ENCODE assay signal across 8 cellular contexts in the genomic region with DNA sequence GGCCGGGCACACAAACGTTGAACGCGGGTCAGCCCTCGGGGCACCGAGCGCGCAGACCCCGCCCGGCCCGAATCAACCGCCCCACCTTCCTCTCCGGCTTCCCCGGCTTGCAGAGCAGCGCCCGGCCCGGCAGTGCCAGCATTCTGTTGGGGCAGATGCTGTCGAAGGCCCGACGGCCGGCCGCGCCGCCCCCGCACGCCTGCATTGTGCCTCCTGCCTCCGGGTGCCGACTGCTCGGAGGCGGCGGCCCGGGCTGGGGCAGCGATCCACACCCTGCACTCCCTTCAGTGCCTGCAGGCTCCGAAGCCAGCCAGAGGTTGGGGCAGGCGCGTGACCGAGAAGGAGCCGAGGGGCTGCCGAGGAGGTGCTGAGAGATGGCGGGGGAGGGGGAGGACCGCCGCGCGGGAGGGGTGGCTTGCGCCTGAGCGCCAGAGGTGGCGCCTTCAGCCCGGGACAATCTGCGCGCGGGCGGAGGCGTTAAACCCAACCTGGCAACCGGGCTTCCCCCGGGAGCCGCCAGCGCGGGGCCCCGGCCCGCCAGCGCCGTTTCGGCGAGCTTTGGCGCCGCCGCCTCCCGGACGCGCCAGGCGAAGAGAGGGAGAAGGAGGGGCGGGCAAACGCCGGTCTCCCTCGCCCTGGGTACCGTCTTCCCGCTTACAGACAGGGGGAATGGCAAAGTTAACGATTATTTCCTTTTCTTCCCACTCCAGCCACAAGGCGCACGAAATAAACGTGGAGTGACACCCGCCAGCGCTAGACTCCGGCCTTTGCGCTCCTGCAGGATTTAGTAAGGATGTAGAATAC. TPM values are rescaled to one million over a fixed set of nuclear protein-coding genes. Genes with fewer than 3 reads are reported as not detected.
DNase-seq lines count a peak whose midpoint lies in the region; ATAC-seq and TF ChIP-seq lines count a peak whose summit lies in the region.

A gene (minus strand): TSS at position 382 of the 804 bp plus-strand sequence. CDS start 177 bp downstream, at position 205.

- peaks cover 0 to 2% (median 0%) of the 10 kb centered on the region in 6 donors for H3K9me3 Mint-ChIP-seq in immature natural killer cell

- peak within 1 kb of the TSS; percentile 34 for H3K4me3 ChIP-seq in astrocyte of the cerebellum (ENCODE audit: low read depth, low read length)

- DNase-seq in COR-L47 (lab: John Stamatoyannopoulos, UW) = peak; percentile 65
- peak; percentile 80 for DNase-seq in HuH-7 (ENCODE audit: low spot score)
- peak; percentile 53 for DNase-seq in SK-N-DZ (ENCODE audit: low spot score)
- DNase-seq in astrocyte of the cerebellum (ENCODE audit: low read depth) = no peak
- peak; percentile 12 to 25 (median 17) for DNase-seq in immature natural killer cell
- peak; percentile 57 to 66 for DNase-seq in stimulated activated CD4-positive, alpha-beta T cell treated with anti-CD3 and anti-CD28 coated beads, Interleukin-4, amount 100 ng/mL, for 4 hours
- no peak for DNase-seq in inferior parietal cortex (ENCODE audit: extremely low spot score)

- in situ Hi-C loops in astrocyte of the cerebellum (cut with HindIII; ENCODE audit: low sequenced_read_pairs) = no loop called here

- H3K4me3 Mint-ChIP-seq in immature natural killer cell = peak within 1 kb of the TSS; percentile 61 to 77 (median 70)

- no peak for TF ChIP-seq CTCF in astrocyte of the cerebellum (IDR thresholded peaks at IDR 0.05; ENCODE audit: low read depth, low read length, missing control alignments)

- H3K27me3 Mint-ChIP-seq in immature natural killer cell (ENCODE audit: low read depth in 3 of 3) = peaks cover 34 to 68% (median 63%) of the 10 kb centered on the region in 3 donors

- peaks cover 37 to 44% of the 10 kb centered on the region in 2 donors for H3K4me1 Mint-ChIP-seq in immature natural killer cell

- peak; percentile 42 for ATAC-seq in GM19467 (IDR thresholded peaks at IDR 0.05; ENCODE audit: unreplicated experiment)

- H3K36me3 Mint-ChIP-seq in immature natural killer cell = no peaks in the 10 kb centered on the region

- no peak within 1 kb of the TSS for H3K27ac Mint-ChIP-seq in immature natural killer cell

RNA-seq across cellular contexts. Expression of the gene that starts here (rescaled TPM):
- 0.60 TPM in 1 of 2 replicates, not detected in the other for polyA plus RNA-seq in SK-N-DZ (2014; cell fraction: cytosol; rRNA removed)
- 0.33 and 0.83 TPM in 2 replicates for polyA plus RNA-seq in SK-N-DZ (2014; cell fraction: nucleus; rRNA removed)
- not detected for polyA plus RNA-seq in immature natural killer cell

Comparison
In these comparisons a context has a peak if more than half of its experiments do, and no peak if none do; other contexts are left out.
1. Peak in DNase-seq in immature natural killer cell; RNA of the gene not detected or under 1 TPM.
2. DNase-seq: peak in COR-L47 (single experiment), HuH-7 (single experiment), SK-N-DZ (single experiment) and stimulated activated CD4-positive, alpha-beta T cell treated with anti-CD3 and anti-CD28 coated beads, Interleukin-4, amount 100 ng/mL, for 4 hours (2 of 2); none in astrocyte of the cerebellum (single experiment) and inferior parietal cortex (single experiment).